ENCODE assay signal across 10 cellular contexts in the genomic region with DNA sequence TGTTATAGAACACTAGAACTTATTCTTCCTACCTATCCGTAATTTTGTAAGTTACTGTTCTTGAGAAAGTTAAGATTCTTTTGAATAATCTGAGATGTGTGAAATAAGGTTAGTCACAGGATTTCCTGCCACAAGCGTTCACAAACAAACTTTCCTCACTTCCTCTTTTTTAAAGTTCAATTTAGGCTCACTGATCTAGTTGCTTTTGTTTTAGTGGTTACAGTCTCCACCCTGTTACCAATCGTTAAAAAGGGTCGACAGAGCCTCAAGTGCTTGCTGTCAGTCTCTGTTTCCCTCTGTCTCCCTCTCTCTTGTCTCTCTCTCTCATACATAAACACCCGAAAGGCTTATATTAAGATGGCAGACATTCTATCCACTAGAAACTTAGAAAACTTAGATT. TPM values are rescaled to one million over a fixed set of nuclear protein-coding genes. Genes with fewer than 3 reads are reported as not detected.
DNase-seq lines count a peak whose midpoint lies in the region; ATAC-seq and TF ChIP-seq lines count a peak whose summit lies in the region.
"Had no signal": no experiment of that assay in that cellular context is flagged by ENCODE, and none has a peak within 500 bp of the region (broad histone marks: within the 10 kb centered on the region; RNA-seq: fewer than 3 reads in every experiment).

No MANE protein-coding gene starts in this region.

- H3K4me1 ChIP-seq in left ventricle myocardium inferior (no peaks in the 10 kb centered on the region), uterus (no peaks in the 10 kb centered on the region)

- TF ChIP-seq POLR2A in uterus (IDR thresholded peaks at IDR 0.05), result no peak

- no peaks in the 10 kb centered on the region for H3K36me3 ChIP-seq in left ventricle myocardium inferior
- H3K36me3 ChIP-seq in uterus, result no peaks in the 10 kb centered on the region

- no peak overlapping the region for H3K4me3 ChIP-seq in left ventricle myocardium inferior
- H3K4me3 ChIP-seq in uterus, result no peak overlapping the region

- H3K36me3 Mint-ChIP-seq in activated T-cell treated with anti-CD3 and anti-CD28 coated beads, Interleukin-2, amount 50 U/mL, for 72 hours (ENCODE audit: insufficient read depth in 2 of 2), result peaks cover 0 to 2% of the 10 kb centered on the region in 2 donors

- DNase-seq in activated T-cell treated with anti-CD3 and anti-CD28 coated beads, Interleukin-2, amount 50 U/mL, for 72 hours, result no peak
- DNase-seq in activated T-cell treated with anti-CD3 and anti-CD28 coated beads, Interleukin-2, amount 50 U/mL, for 48 hours, result no peak
- DNase-seq in T-helper 1 cell (peak in 3 of 5 donors; percentile 2 to 69 (median 5)), left ventricle myocardium inferior (no peak), uterus (no peak), ACHN (no peak)
- DNase-seq in stimulated activated naive CD8-positive, alpha-beta T cell treated with anti-CD3 and anti-CD28 coated beads, Interleukin-15, amount 100 ng/mL, for 72 hours, result peak in 1 of 2 donors; percentile 13
- DNase-seq: stimulated activated naive CD4-positive, alpha-beta T cell treated with Interleukin-2 at 50 U/mL for 16 hours had no signal

- peak overlapping the region; percentile 97 for H3K27ac Mint-ChIP-seq in activated T-cell treated with anti-CD3 and anti-CD28 coated beads, Interleukin-2, amount 50 U/mL, for 72 hours
- H3K27ac Mint-ChIP-seq in stimulated activated naive CD8-positive, alpha-beta T cell treated with anti-CD3 and anti-CD28 coated beads, Interleukin-15, amount 100 ng/mL, for 72 hours, result peak overlapping the region; percentile 88 to 97

- no peak overlapping the region for H3K27ac ChIP-seq in left ventricle myocardium inferior (replicated peaks)
- no peak overlapping the region for H3K27ac ChIP-seq in uterus
- H3K27ac ChIP-seq: C4-2B had no signal

- H3K9me3 ChIP-seq in left ventricle myocardium inferior (replicated peaks) (no peaks in the 10 kb centered on the region), uterus (no peaks in the 10 kb centered on the region)

- H3K4me1 Mint-ChIP-seq in activated T-cell treated with anti-CD3 and anti-CD28 coated beads, Interleukin-2, amount 50 U/mL, for 72 hours (ENCODE audit: low read depth), result peaks cover 49% of the 10 kb centered on the region
- H3K4me1 Mint-ChIP-seq in stimulated activated naive CD8-positive, alpha-beta T cell treated with anti-CD3 and anti-CD28 coated beads, Interleukin-15, amount 100 ng/mL, for 72 hours, result peaks cover 42% of the 10 kb centered on the region

- peaks cover 0 to 4% of the 10 kb centered on the region in 2 donors for H3K9me3 Mint-ChIP-seq in activated T-cell treated with anti-CD3 and anti-CD28 coated beads, Interleukin-2, amount 50 U/mL, for 72 hours
- peaks cover 5 to 11% of the 10 kb centered on the region in 2 donors for H3K9me3 Mint-ChIP-seq in stimulated activated naive CD8-positive, alpha-beta T cell treated with anti-CD3 and anti-CD28 coated beads, Interleukin-15, amount 100 ng/mL, for 72 hours

- peak overlapping the region; percentile 60 to 81 for H3K4me3 Mint-ChIP-seq in activated T-cell treated with anti-CD3 and anti-CD28 coated beads, Interleukin-2, amount 50 U/mL, for 72 hours
- peak overlapping the region; percentile 63 to 78 for H3K4me3 Mint-ChIP-seq in stimulated activated naive CD8-positive, alpha-beta T cell treated with anti-CD3 and anti-CD28 coated beads, Interleukin-15, amount 100 ng/mL, for 72 hours

- intact Hi-C loops in left ventricle myocardium inferior (cut with micrococcal nuclease), result no loop called here
- intact Hi-C loops in uterus (cut with DNase I; ENCODE audit: low total_unique reads), result no loop called here

- peaks cover 33% of the 10 kb centered on the region for H3K27me3 Mint-ChIP-seq in activated T-cell treated with anti-CD3 and anti-CD28 coated beads, Interleukin-2, amount 50 U/mL, for 72 hours (ENCODE audit: low read depth)
- no peaks in the 10 kb centered on the region for H3K27me3 Mint-ChIP-seq in stimulated activated naive CD8-positive, alpha-beta T cell treated with anti-CD3 and anti-CD28 coated beads, Interleukin-15, amount 100 ng/mL, for 72 hours

- in situ Hi-C loops in ACHN (cut with HindIII; ENCODE audit: low pct_ligation_motif_present, low pct_unique_long_range_greater_than_20kb, low sequenced_read_pairs), result no loop called here

- peak; percentile 86 to 89 for ATAC-seq in activated T-cell treated with anti-CD3 and anti-CD28 coated beads, Interleukin-2, amount 50 U/mL, for 72 hours (replicated peaks in 1 of 2)
- ATAC-seq in HG03095 (IDR thresholded peaks at IDR 0.05; ENCODE audit: unreplicated experiment), result peak; percentile 99
- ATAC-seq in stimulated activated naive CD8-positive, alpha-beta T cell treated with anti-CD3 and anti-CD28 coated beads, Interleukin-15, amount 100 ng/mL, for 72 hours, result peak; percentile 94

- no peak for TF ChIP-seq CTCF in left ventricle myocardium inferior (IDR thresholded peaks at IDR 0.05; ENCODE audit: borderline replicate concordance)
- no peak for TF ChIP-seq CTCF in uterus (IDR thresholded peaks at IDR 0.05)

- H3K27me3 ChIP-seq in left ventricle myocardium inferior (ENCODE audit: low read depth) (peaks cover 4% of the 10 kb centered on the region), uterus (no peaks in the 10 kb centered on the region)

RNA-seq across cellular contexts. Expression of a gene that starts 35.9 kb away (rescaled TPM):
- total RNA-seq in activated T-cell treated with anti-CD3 and anti-CD28 coated beads, Interleukin-2, amount 50 U/mL, for 72 hours, result 10 to 100 TPM; 57.9 to 73.4 TPM
- total RNA-seq in left ventricle myocardium inferior (0.80 TPM), uterus (100 to 1,000 TPM in 2 of 4 donors, 10 to 100 TPM in 2; 65.9 to 137 (median 111) TPM)

Comparison
In these comparisons a context has a peak if more than half of its experiments do, and no peak if none do; other contexts are left out.
1. DNase-seq: peak in T-helper 1 cell (3 of 5); none in activated T-cell treated with anti-CD3 and anti-CD28 coated beads, Interleukin-2, amount 50 U/mL, for 72 hours (0 of 2), activated T-cell treated with anti-CD3 and anti-CD28 coated beads, Interleukin-2, amount 50 U/mL, for 48 hours (0 of 2), left ventricle myocardium inferior (single experiment), uterus (0 of 2) and ACHN (single experiment).
2. RNA of a gene that starts 35.9 kb away (total RNA-seq): 65.9 to 137 TPM in uterus and 57.9 to 73.4 TPM in activated T-cell treated with anti-CD3 and anti-CD28 coated beads, Interleukin-2, amount 50 U/mL, for 72 hours; 0.80 TPM in left ventricle myocardium inferior (single experiment); every median in the first group is over 10 times any median in the second.
3. Peak in every context shown above with its lines, with median percentiles within 50 percentile points of each other: ATAC-seq.